In the genomic region with DNA sequence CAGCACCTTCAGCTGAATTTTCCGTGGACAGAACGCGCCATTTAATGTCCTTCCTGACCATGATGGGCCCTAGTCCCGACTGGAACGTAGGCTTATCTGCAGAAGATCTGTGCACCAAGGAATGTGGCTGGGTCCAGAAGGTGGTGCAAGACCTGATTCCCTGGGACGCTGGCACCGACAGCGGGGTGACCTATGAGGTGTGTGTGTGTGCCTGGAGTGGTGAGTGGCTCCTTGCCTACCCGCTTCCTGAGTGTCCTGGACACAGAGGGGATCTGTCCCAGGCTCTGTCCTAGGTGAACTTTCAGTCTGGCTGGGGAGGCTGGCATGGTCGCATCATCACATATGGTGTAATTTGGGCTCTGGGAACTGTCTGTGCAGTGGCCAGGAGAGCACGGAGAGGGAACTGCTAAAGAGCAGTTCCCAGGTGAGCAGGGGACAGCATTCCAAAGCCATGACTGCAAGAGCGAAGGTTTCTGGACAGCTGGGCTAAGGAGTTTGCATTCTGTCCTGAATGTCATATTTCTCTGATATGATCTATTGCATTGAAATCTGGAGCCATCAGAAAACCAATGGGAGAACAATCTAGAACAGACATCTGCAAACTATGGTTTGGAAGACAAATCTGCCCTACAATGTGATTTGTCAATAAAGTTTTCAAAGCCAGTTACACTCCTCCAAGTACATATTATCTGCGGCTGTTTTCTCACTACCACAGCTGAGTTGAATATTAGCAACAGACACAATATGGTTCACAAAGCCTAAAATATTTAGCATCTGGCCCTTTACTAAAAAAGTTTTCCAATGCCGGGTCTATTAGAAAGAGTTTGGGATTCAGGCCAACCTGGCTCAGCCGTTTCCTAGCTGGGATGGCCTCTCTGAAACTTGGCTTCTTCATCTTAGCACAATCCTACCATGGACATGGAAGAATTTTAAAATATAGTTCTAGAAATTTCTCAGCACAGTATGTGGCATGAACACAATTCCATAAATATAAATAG, we compare ENCODE assay signal across 30 cellular contexts.
"Had no signal": no experiment of that assay in that cellular context is flagged by ENCODE, and none has a peak within 500 bp of the region (broad histone marks: within the 10 kb centered on the region; RNA-seq: fewer than 3 reads in every experiment).

No MANE protein-coding gene starts in this region.

- H3K27ac Mint-ChIP-seq: activated CD4-positive, alpha-beta T cell treated with anti-CD3 and anti-CD28 coated beads for 36 hours; activated CD8-positive, alpha-beta memory T cell treated with anti-CD3 and anti-CD28 coated beads, Interleukin-2, amount 10 ng/mL, durations not matched to agents 7 days and 5 days; activated CD8-positive, alpha-beta T cell treated with anti-CD3 and anti-CD28 coated beads, Interleukin-2, amount 10 ng/mL, durations not matched to agents 7 days and 5 days; activated naive CD8-positive, alpha-beta T cell; natural killer cell treated with Interleukin-12 subunit alpha and Interleukin-12 subunit beta and Interleukin-15 and Interleukin-18, amount 100 ng/mL, for 72 hours; stimulated activated naive B cell treated with anti-CD40 and anti-IgM and Interleukin-4, amounts not matched to agents 10 μg/mL and 1 μg/mL and 100 μg/mL, for 72 hours; T-helper 2 cell treated with Interferon-gamma antibody and Interleukin-4, amounts not matched to agents 5 μg/mL and 100 μg/mL, for 36 hours had no signal

- DNase-seq: activated CD4-positive, alpha-beta T cell treated with anti-CD3 and anti-CD28 coated beads for 36 hours; activated CD4-positive, CD25-positive, alpha-beta regulatory T cell; activated CD8-positive, alpha-beta memory T cell treated with anti-CD3 and anti-CD28 coated beads, Interleukin-2, amount 10 ng/mL, durations not matched to agents 7 days and 5 days; activated CD8-positive, alpha-beta T cell treated with anti-CD3 and anti-CD28 coated beads, Interleukin-2, amount 10 ng/mL, durations not matched to agents 7 days and 5 days; activated naive CD4-positive, alpha-beta T cell; activated T-cell treated with anti-CD3 and anti-CD28 coated beads, Interleukin-2, amount 50 U/mL, for 72 hours; anterior cingulate cortex; dermis blood vessel endothelial cell; effector CD4-positive, alpha-beta T cell; esophagus squamous epithelium; hippocampal formation; kidney; mucosa of descending colon; pancreas; retina; stimulated activated CD4-positive, alpha-beta T cell treated with anti-CD3 and anti-CD28 coated beads, Interleukin-4, amount 100 ng/mL, for 4 hours; stimulated activated CD8-positive, alpha-beta memory T cell treated with anti-CD3 and anti-CD28 coated beads, Interleukin-4, amount 100 ng/mL, for 48 hours; stimulated activated naive B cell treated with anti-CD40 and anti-IgM and Interleukin-4, amounts not matched to agents 10 μg/mL and 1 μg/mL and 100 μg/mL, for 72 hours; T-helper 1 cell; uterus had no signal

- H3K4me1 ChIP-seq: gastroesophageal sphincter, pancreas, prostate gland, tibial nerve, uterus had no signal

- H3K9me3 ChIP-seq: esophagus squamous epithelium, gastroesophageal sphincter, mucosa of descending colon, pancreas, prostate gland, tibial nerve, uterus had no signal

- H3K27me3 ChIP-seq: pancreas, tibial nerve, uterus had no signal

- H3K36me3 ChIP-seq: esophagus squamous epithelium, pancreas, prostate gland, tibial nerve, uterus had no signal

- H3K27ac ChIP-seq: epithelial cell of prostate, gastroesophageal sphincter, pancreas, prostate gland, skin epidermis, tibial nerve, uterus had no signal

- H3K9me3 Mint-ChIP-seq: activated T-cell treated with anti-CD3 and anti-CD28 coated beads, Interleukin-2, amount 50 U/mL, for 72 hours; central memory CD8-positive, alpha-beta T cell; natural killer cell treated with Interleukin-12 subunit alpha and Interleukin-12 subunit beta and Interleukin-15 and Interleukin-18, amount 100 ng/mL, for 72 hours; stimulated activated naive B cell treated with anti-CD40 and anti-IgM and Interleukin-4, amounts not matched to agents 10 μg/mL and 1 μg/mL and 100 μg/mL, for 72 hours; T-helper 2 cell treated with Interferon-gamma antibody and Interleukin-4, amounts not matched to agents 5 μg/mL and 100 μg/mL, for 36 hours had no signal

- H3K36me3 Mint-ChIP-seq: activated CD8-positive, alpha-beta memory T cell treated with anti-CD3 and anti-CD28 coated beads, Interleukin-2, amount 10 ng/mL, durations not matched to agents 7 days and 5 days; natural killer cell treated with Interleukin-12 subunit alpha and Interleukin-12 subunit beta and Interleukin-15 and Interleukin-18, amount 100 ng/mL, for 72 hours; stimulated activated naive B cell treated with anti-CD40 and anti-IgM and Interleukin-4, amounts not matched to agents 10 μg/mL and 1 μg/mL and 100 μg/mL, for 72 hours had no signal

- ATAC-seq: activated CD4-positive, alpha-beta T cell treated with anti-CD3 and anti-CD28 coated beads for 36 hours; activated CD8-positive, alpha-beta memory T cell treated with anti-CD3 and anti-CD28 coated beads, Interleukin-2, amount 10 ng/mL, durations not matched to agents 7 days and 5 days; activated CD8-positive, alpha-beta T cell treated with anti-CD3 and anti-CD28 coated beads, Interleukin-2, amount 10 ng/mL, durations not matched to agents 7 days and 5 days; mucosa of descending colon; pancreas; sciatic nerve; stimulated activated naive B cell treated with anti-CD40 and anti-IgM and Interleukin-4, amounts not matched to agents 10 μg/mL and 1 μg/mL and 100 μg/mL, for 72 hours had no signal

- H3K4me3 ChIP-seq: esophagus squamous epithelium, gastroesophageal sphincter, mucosa of descending colon, pancreas, prostate gland, skin epidermis, tibial nerve, uterus had no signal
